Comparison of ENCODE assay signal across 12 cellular contexts in the genomic region with DNA sequence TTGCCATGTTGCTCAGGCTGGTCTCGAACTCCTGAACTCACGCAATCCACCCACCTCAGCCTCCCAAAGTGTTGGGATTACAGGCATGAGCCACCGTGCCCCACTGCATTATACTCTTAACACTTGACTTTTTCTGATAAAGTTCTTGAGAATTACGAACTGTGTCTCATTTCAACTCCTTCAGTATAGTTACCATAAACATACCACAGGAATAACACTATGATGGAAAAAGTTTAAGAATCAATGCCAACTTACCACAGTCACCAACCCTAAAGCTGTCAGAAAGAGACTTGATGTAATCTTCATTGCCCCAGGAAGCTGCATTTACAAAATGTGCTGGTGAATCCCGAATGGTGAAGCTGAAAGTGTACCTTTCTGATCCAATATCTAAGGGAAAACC. TPM values are rescaled to one million over a fixed set of nuclear protein-coding genes. Genes with fewer than 3 reads are reported as not detected.
"Had no signal": no experiment of that assay in that cellular context is flagged by ENCODE, and none has a peak within 500 bp of the region (broad histone marks: within the 10 kb centered on the region; RNA-seq: fewer than 3 reads in every experiment).

No MANE protein-coding gene starts in this region.

- H3K27ac Mint-ChIP-seq: GM23338, H9, HFFc6 had no signal

- DNase-seq: GM23248, GOT3, H7, H9, HCEC 1CT, HFFc6 had no signal

- FAIRE-seq: H1, H54 had no signal

- H3K27ac ChIP-seq: GM23248 had no signal

- H3K4me3 Mint-ChIP-seq: GM23338, H9, HFFc6 had no signal

- H3K9me3 ChIP-seq: HAP-1 had no signal

- H3K4me1 ChIP-seq: HAP-1 had no signal

- H3K9me3 Mint-ChIP-seq: GM23338, H9, HFFc6 had no signal

- H3K4me1 Mint-ChIP-seq: GM23338, H9 had no signal

- H3K4me2 ChIP-seq: GM23338 had no signal

- ATAC-seq: GM23338, HCT116 had no signal

- H3K4me3 ChIP-seq: GM23248, GM23338, HAP-1 had no signal

RNA-seq across cellular contexts. Expression of a gene that starts 10.2 kb away (rescaled TPM):
- total RNA-seq: GM23248, HFFc6 had no signal

RNA-seq across cellular contexts. Expression of a gene that starts 56.5 kb away (rescaled TPM):
- total RNA-seq: GM23248, GM23338, H4, H7, H9, HFFc6 had no signal
- polyA plus RNA-seq: GM23248 had no signal
